Comparison of ENCODE assay signal across 8 cellular contexts in the genomic region with DNA sequence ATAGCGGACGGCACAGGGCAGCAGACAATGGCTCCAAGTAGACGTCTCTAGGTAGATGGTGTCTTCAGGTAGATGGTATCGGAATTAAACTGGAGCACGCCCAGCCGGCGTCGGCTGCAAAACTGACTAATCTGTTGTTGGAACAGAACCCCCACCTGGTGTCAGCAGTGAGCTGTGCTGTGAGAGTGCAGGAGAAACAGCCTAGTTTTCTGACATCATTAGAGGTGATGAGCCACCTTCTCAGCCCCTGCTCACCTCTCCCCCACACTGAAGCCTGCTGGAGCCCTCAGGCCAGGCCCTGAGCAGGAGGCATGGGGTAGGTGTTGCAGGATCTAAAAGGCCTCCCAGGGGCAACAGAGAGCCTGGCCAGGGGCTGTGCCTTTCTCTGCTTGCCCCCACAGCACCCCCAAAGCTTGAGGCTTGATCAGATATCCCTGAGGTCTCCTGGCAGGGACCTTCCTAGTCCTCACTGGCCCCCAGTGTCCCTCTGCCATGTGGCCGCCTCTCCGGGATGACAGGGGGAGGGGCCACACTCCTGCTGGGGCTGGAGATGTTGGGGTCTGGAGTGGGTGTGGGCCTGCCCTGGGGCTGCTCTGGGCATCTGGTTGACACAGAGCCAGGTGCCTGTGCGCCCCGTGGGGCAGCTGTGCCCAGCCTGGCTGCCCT. TPM values are rescaled to one million over a fixed set of nuclear protein-coding genes. Genes with fewer than 3 reads are reported as not detected.
DNase-seq lines count a peak whose midpoint lies in the region; ATAC-seq lines count a peak whose summit lies in the region.

No MANE protein-coding gene starts in this region.

- no peak overlapping the region for H2BK12ac ChIP-seq in neuronal stem cell (ENCODE audit: low read length)

- peaks cover 0 to 3% of the 10 kb centered on the region in 2 donors for H3K4me1 ChIP-seq in neuronal stem cell (ENCODE audit: control insufficient read depth in 2 of 2, insufficient read depth in 1 of 2, low read depth in 1 of 2, low read length in 2 of 2)

- H3K4me3 ChIP-seq in neuronal stem cell (ENCODE audit: low read length in 2 of 2): no peak overlapping the region

- WGBS in neuronal stem cell (ENCODE audit: extremely low coverage in 2 of 2, insufficient read length in 2 of 2, insufficient replicate concordance in 1 of 2), 2 donors: no CpG with 5 or more reads among the region's 12 CpGs

- no peak overlapping the region for H2BK15ac ChIP-seq in neuronal stem cell (ENCODE audit: low read length)

- H3K27ac ChIP-seq in neuronal stem cell (replicated peaks; ENCODE audit: low read length): no peak overlapping the region

- H3K36me3 ChIP-seq in neuronal stem cell (replicated peaks in 1 of 2; ENCODE audit: control insufficient read depth in 2 of 2, insufficient read depth in 2 of 2, low read length in 2 of 2): no peaks in the 10 kb centered on the region

- no peak overlapping the region for H3K23ac ChIP-seq in neuronal stem cell (ENCODE audit: low read depth, low read length, poor library complexity)

- no peak overlapping the region for H3K4ac ChIP-seq in neuronal stem cell (ENCODE audit: low read length)

- H2BK120ac ChIP-seq in neuronal stem cell (ENCODE audit: low read depth, low read length): no peak overlapping the region

- H3K4me2 ChIP-seq in neuronal stem cell (ENCODE audit: insufficient read depth, low read length, poor library complexity, severe bottlenecking): no peak overlapping the region

- peak overlapping the region; percentile 30 for H3K9ac ChIP-seq in neuronal stem cell (ENCODE audit: low read depth, low read length, poor library complexity)

- H2AK5ac ChIP-seq in neuronal stem cell (ENCODE audit: low read depth, low read length): peak overlapping the region; percentile 44

- no peak overlapping the region for H4K8ac ChIP-seq in neuronal stem cell (ENCODE audit: low read depth, low read length)

- H3K79me1 ChIP-seq in neuronal stem cell (ENCODE audit: low read depth, low read length): no peaks in the 10 kb centered on the region

- no peak overlapping the region for H3K14ac ChIP-seq in neuronal stem cell (ENCODE audit: low read length)

- H2BK5ac ChIP-seq in neuronal stem cell (ENCODE audit: low read length): no peak overlapping the region

- no peak overlapping the region for H4K91ac ChIP-seq in neuronal stem cell (ENCODE audit: low read depth, low read length, poor library complexity)

- ATAC-seq in GM19023 (IDR thresholded peaks at IDR 0.05; ENCODE audit: unreplicated experiment) (no peak), GM19351 (IDR thresholded peaks at IDR 0.05; ENCODE audit: unreplicated experiment) (no peak), GM18907 (IDR thresholded peaks at IDR 0.05; ENCODE audit: unreplicated experiment) (no peak)

- peak; percentile 34 for DNase-seq in EH (ENCODE audit: low read depth)
- peak; percentile 27 for DNase-seq in LHCN-M2 (ENCODE audit: low read depth)
- peak; percentile 47 to 50 for DNase-seq in activated CD4-positive, alpha-beta T cell treated with anti-CD3 and anti-CD28 coated beads for 24 hours (ENCODE audit: low read depth in 2 of 2)
- peak; percentile 70 for DNase-seq in dermis blood vessel endothelial cell
- no peak for DNase-seq in neuronal stem cell (ENCODE audit: low spot score)

- peak overlapping the region; percentile 67 for H3K18ac ChIP-seq in neuronal stem cell (ENCODE audit: low read length)

- H3K27me3 ChIP-seq in neuronal stem cell (ENCODE audit: control insufficient read depth in 3 of 3, insufficient read depth in 3 of 3, low read depth in 1 of 3, low read length in 3 of 3): no peaks in the 10 kb centered on the region

- H3K9me3 ChIP-seq in neuronal stem cell (replicated peaks in 1 of 2; ENCODE audit: control insufficient read depth in 2 of 2, insufficient read depth in 1 of 2, low read depth in 1 of 2, low read length in 2 of 2): no peaks in the 10 kb centered on the region

- peak overlapping the region; percentile 29 for H2AFZ ChIP-seq in neuronal stem cell (ENCODE audit: low read length)

RNA-seq across cellular contexts. Expression of a gene that starts 6.9 kb away (rescaled TPM):
- total RNA-seq in LHCN-M2 (2014; rRNA removed) (21.0 and 21.9 TPM in 2 replicates), dermis blood vessel endothelial cell (54.8 and 64.0 TPM in 2 replicates)
- 6.1 TPM for polyA plus RNA-seq in LHCN-M2 (2012)
- polyA plus RNA-seq in neuronal stem cell (2013, experiment 1 of 2): 5.7 TPM
- polyA plus RNA-seq in neuronal stem cell (2013, experiment 2 of 2): 5.8 TPM

RNA-seq across cellular contexts. Expression of a gene that starts 27.0 kb away (rescaled TPM):
- total RNA-seq in LHCN-M2 (2014; rRNA removed): 0.13 and 0.46 TPM in 2 replicates
- polyA plus RNA-seq in LHCN-M2 (2012): 0.19 TPM
- total RNA-seq in dermis blood vessel endothelial cell: 1.2 and 2.4 TPM in 2 replicates
- 7.5 TPM for polyA plus RNA-seq in neuronal stem cell (2013, experiment 1 of 2)
- 7.2 TPM for polyA plus RNA-seq in neuronal stem cell (2013, experiment 2 of 2)

RNA-seq across cellular contexts. Expression of a gene that starts 33.4 kb away (rescaled TPM):
- total RNA-seq in LHCN-M2 (2014; rRNA removed) (not detected in 2 replicates), dermis blood vessel endothelial cell (not detected in 2 replicates)
- polyA plus RNA-seq in LHCN-M2 (2012): not detected
- not detected for polyA plus RNA-seq in neuronal stem cell (2013, experiment 1 of 2)
- not detected for polyA plus RNA-seq in neuronal stem cell (2013, experiment 2 of 2)

RNA-seq across cellular contexts. Expression of a gene that starts 43.8 kb away (rescaled TPM):
- total RNA-seq in LHCN-M2 (2014; rRNA removed) (0.40 and 0.45 TPM in 2 replicates), dermis blood vessel endothelial cell (under 0.01 and 0.05 TPM in 2 replicates)
- polyA plus RNA-seq in LHCN-M2 (2012): 0.32 TPM
- polyA plus RNA-seq in neuronal stem cell (2013, experiment 1 of 2): not detected
- not detected for polyA plus RNA-seq in neuronal stem cell (2013, experiment 2 of 2)

RNA-seq across cellular contexts. Expression of a gene that starts 46.0 kb away (rescaled TPM):
- 12.7 and 14.9 TPM in 2 replicates for total RNA-seq in LHCN-M2 (2014; rRNA removed)
- polyA plus RNA-seq in LHCN-M2 (2012): 7.0 TPM
- total RNA-seq in dermis blood vessel endothelial cell: 10.9 and 18.7 TPM in 2 replicates
- polyA plus RNA-seq in neuronal stem cell (2013, experiment 1 of 2): 9.0 TPM
- 8.7 TPM for polyA plus RNA-seq in neuronal stem cell (2013, experiment 2 of 2)
